In genomic region chr12:124264879-124265278, GRCh38 we compare ENCODE assay signal across 33 cellular contexts. TPM values are rescaled to one million over a fixed set of nuclear protein-coding genes. Genes with fewer than 3 reads are reported as not detected.
"Had no signal": no experiment of that assay in that cellular context is flagged by ENCODE, and none has a peak within 500 bp of the region (broad histone marks: within the 10 kb centered on the region; RNA-seq: fewer than 3 reads in every experiment).

No MANE protein-coding gene starts in this region.

- H3K27ac ChIP-seq: adrenal gland, body of pancreas, esophagus muscularis mucosa, foreskin keratinocyte, gastrocnemius medialis, heart left ventricle had no signal

- H3K27ac Mint-ChIP-seq: activated CD4-positive, alpha-beta memory T cell treated with anti-CD3 and anti-CD28 coated beads, Interleukin-2, amount 10 ng/mL, durations not matched to agents 7 days and 5 days; activated CD4-positive, alpha-beta T cell treated with anti-CD3 and anti-CD28 coated beads, Interleukin-2, amount 10 ng/mL, durations not matched to agents 7 days and 5 days; activated naive CD8-positive, alpha-beta T cell treated with anti-CD3 and anti-CD28 coated beads for 36 hours; activated naive CD8-positive, alpha-beta T cell treated with anti-CD3 and anti-CD28 coated beads, Interleukin-2, amount 50 U/mL, for 24 hours; activated T-cell treated with anti-CD3 and anti-CD28 coated beads, Interleukin-2, amount 50 U/mL, for 24 hours; activated T-cell treated with anti-CD3 and anti-CD28 coated beads, Interleukin-2, amount 50 U/mL, for 72 hours; effector memory CD8-positive, alpha-beta T cell; T-cell had no signal

- H3K4me3 ChIP-seq: adrenal gland, body of pancreas, esophagus muscularis mucosa, gastrocnemius medialis, heart left ventricle had no signal

- H3K36me3 ChIP-seq: adrenal gland, esophagus muscularis mucosa, gastrocnemius medialis, heart left ventricle had no signal

- H3K36me3 Mint-ChIP-seq: activated naive CD8-positive, alpha-beta T cell treated with anti-CD3 and anti-CD28 coated beads for 36 hours; T-cell had no signal

- H3K9me3 ChIP-seq: adrenal gland, body of pancreas, gastrocnemius medialis had no signal

- H3K9me3 Mint-ChIP-seq: activated CD4-positive, alpha-beta memory T cell treated with anti-CD3 and anti-CD28 coated beads, Interleukin-2, amount 10 ng/mL, durations not matched to agents 7 days and 5 days; activated CD4-positive, alpha-beta T cell treated with anti-CD3 and anti-CD28 coated beads, Interleukin-2, amount 10 ng/mL, durations not matched to agents 7 days and 5 days; activated naive CD8-positive, alpha-beta T cell treated with anti-CD3 and anti-CD28 coated beads for 36 hours; activated naive CD8-positive, alpha-beta T cell treated with anti-CD3 and anti-CD28 coated beads, Interleukin-2, amount 50 U/mL, for 24 hours; activated T-cell treated with anti-CD3 and anti-CD28 coated beads, Interleukin-2, amount 50 U/mL, for 24 hours; activated T-cell treated with anti-CD3 and anti-CD28 coated beads, Interleukin-2, amount 50 U/mL, for 72 hours; effector memory CD8-positive, alpha-beta T cell; T-cell had no signal

- ATAC-seq: activated naive CD8-positive, alpha-beta T cell treated with anti-CD3 and anti-CD28 coated beads, Interleukin-2, amount 50 U/mL, for 24 hours; activated T-cell treated with anti-CD3 and anti-CD28 coated beads, Interleukin-2, amount 50 U/mL, for 72 hours; body of pancreas; effector memory CD8-positive, alpha-beta T cell; foreskin keratinocyte; gastrocnemius medialis; heart left ventricle; T-cell had no signal

- H3K4me1 ChIP-seq: adrenal gland, body of pancreas, esophagus muscularis mucosa, foreskin keratinocyte, gastrocnemius medialis had no signal

- H3K27me3 ChIP-seq: adrenal gland, body of pancreas had no signal

- DNase-seq: activated CD4-positive, alpha-beta memory T cell treated with anti-CD3 and anti-CD28 coated beads, Interleukin-2, amount 10 ng/mL, durations not matched to agents 7 days and 5 days; activated CD4-positive, alpha-beta T cell treated with anti-CD3 and anti-CD28 coated beads for 4 hours; activated CD4-positive, alpha-beta T cell treated with anti-CD3 and anti-CD28 coated beads, Interleukin-2, amount 10 ng/mL, durations not matched to agents 7 days and 5 days; activated CD4-positive, alpha-beta T cell treated with anti-CD3 and anti-CD28 coated beads, Interleukin-2, amount 50 U/mL, for 4 hours; activated CD4-positive, CD25-positive, alpha-beta regulatory T cell; activated CD4-positive, CD25-positive, alpha-beta regulatory T cell treated with anti-CD3 and anti-CD28 coated beads, Interleukin-2, amount 50 U/mL, for 72 hours; activated CD8-positive, alpha-beta memory T cell treated with anti-CD3 and anti-CD28 coated beads, Interleukin-2, amount 50 U/mL, for 48 hours; activated gamma-delta T cell; activated naive CD4-positive, alpha-beta T cell treated with anti-CD3 and anti-CD28 coated beads, Interleukin-2, amount 50 U/mL, for 16 hours; activated naive CD4-positive, alpha-beta T cell treated with Interleukin-2 at 50 U/mL for 16 hours; activated naive CD8-positive, alpha-beta T cell treated with anti-CD3 and anti-CD28 coated beads for 36 hours; activated naive CD8-positive, alpha-beta T cell treated with anti-CD3 and anti-CD28 coated beads, Interleukin-2, amount 50 U/mL, for 24 hours; activated T-cell treated with anti-CD3 and anti-CD28 coated beads for 4 hours; activated T-cell treated with anti-CD3 and anti-CD28 coated beads, Interleukin-2, amount 50 U/mL, for 24 hours; activated T-cell treated with anti-CD3 and anti-CD28 coated beads, Interleukin-2, amount 50 U/mL, for 72 hours; adrenal gland; amygdala; aorta; body of pancreas; caudate nucleus; cortex of kidney; dermis blood vessel endothelial cell; effector CD4-positive, alpha-beta T cell; effector memory CD8-positive, alpha-beta T cell; erythroblast; foreskin keratinocyte; gastrocnemius medialis; glutamatergic neuron; heart left ventricle; T-cell; T-helper 2 cell had no signal

- FAIRE-seq: colon had no signal

RNA-seq across cellular contexts. Expression of gene RFLNA, which starts 30.0 kb away (rescaled TPM):
- total RNA-seq: activated CD4-positive, alpha-beta memory T cell treated with anti-CD3 and anti-CD28 coated beads, Interleukin-2, amount 10 ng/mL, durations not matched to agents 7 days and 5 days; activated CD4-positive, alpha-beta T cell treated with anti-CD3 and anti-CD28 coated beads, Interleukin-2, amount 10 ng/mL, durations not matched to agents 7 days and 5 days; activated naive CD8-positive, alpha-beta T cell treated with anti-CD3 and anti-CD28 coated beads for 36 hours; activated T-cell treated with anti-CD3 and anti-CD28 coated beads, Interleukin-2, amount 50 U/mL, for 72 hours; T-cell had no signal
